Comparison of ENCODE assay signal across 17 cellular contexts in the genomic region with DNA sequence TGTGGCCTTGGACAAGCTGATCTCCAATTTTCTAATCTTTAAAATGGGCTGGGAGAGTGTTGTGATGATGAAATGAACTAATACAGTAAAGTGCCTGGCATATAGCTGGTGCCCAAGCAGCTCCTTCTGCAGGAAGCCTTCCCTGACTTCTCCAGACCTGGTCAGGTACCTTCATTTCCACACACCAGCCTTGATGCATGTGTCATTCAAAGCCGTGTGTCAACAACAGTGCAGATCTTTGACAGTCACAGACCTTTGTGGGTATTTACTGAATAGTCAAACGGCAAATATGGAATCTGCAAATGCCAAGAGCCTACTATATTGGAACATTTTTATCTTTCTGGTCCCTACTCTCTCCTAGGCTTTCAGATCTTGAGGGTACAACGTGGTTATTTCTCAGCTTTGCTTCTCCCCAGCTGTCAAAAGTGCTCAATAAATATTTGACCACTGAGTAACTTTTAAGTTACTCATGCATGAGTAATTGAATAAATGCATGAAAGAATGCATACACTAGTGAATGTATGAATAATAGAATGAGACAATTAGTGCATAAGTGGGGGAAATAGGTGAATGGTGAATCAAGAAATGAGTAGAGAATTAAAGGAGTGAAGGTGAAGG.
A peak's percentile ranks its signal among the peaks of the same experiment; 100 is the strongest.
DNase-seq lines count a peak whose midpoint lies in the region; ATAC-seq, FAIRE-seq and TF ChIP-seq lines count a peak whose summit lies in the region.
"Had no signal": no experiment of that assay in that cellular context is flagged by ENCODE, and none has a peak within 500 bp of the region (broad histone marks: within the 10 kb centered on the region; RNA-seq: fewer than 3 reads in every experiment).

No MANE protein-coding gene starts in this region.

- H2BK12ac ChIP-seq in mesenchymal stem cell (ENCODE audit: low read length in 2 of 2), result no peak overlapping the region

- H3K4me3 ChIP-seq in bronchial epithelial cell (ENCODE audit: low read depth, low read length), result no peak overlapping the region
- H3K4me3 ChIP-seq in mesenchymal stem cell (ENCODE audit: insufficient read depth in 1 of 2, low read depth in 1 of 2, low read length in 2 of 2), result no peak overlapping the region
- H3K4me3 ChIP-seq in CD8-positive, alpha-beta memory T cell (ENCODE audit: low read length), result no peak overlapping the region
- H3K4me3 ChIP-seq: gastrocnemius medialis, SK-N-MC had no signal

- ATAC-seq in GM18867 (IDR thresholded peaks at IDR 0.05; ENCODE audit: unreplicated experiment), result no peak
- ATAC-seq: gastrocnemius medialis had no signal

- WGBS in mesenchymal stem cell, result 10% methylated on average over 3 of the region's 3 CpGs

- H3K9me3 Mint-ChIP-seq in CD8-positive, alpha-beta memory T cell, result no peaks in the 10 kb centered on the region
- H3K9me3 Mint-ChIP-seq: CD4-positive, alpha-beta T cell; stimulated activated naive CD8-positive, alpha-beta T cell treated with anti-CD3 and anti-CD28 coated beads, Interleukin-15, Interleukin-2, amounts not matched to agents 100 ng/mL and 50 ng/mL, for 24 hours had no signal

- H3K36me3 Mint-ChIP-seq in CD8-positive, alpha-beta memory T cell, result peaks cover 0 to 6% (median 5%) of the 10 kb centered on the region in 3 donors

- DNase-seq in Caki2 (ENCODE audit: low read depth), result peak; percentile 3
- peak; percentile 93 for DNase-seq in bronchial epithelial cell (ENCODE audit: low read depth)
- peak; percentile 43 for DNase-seq in mesenchymal stem cell
- DNase-seq in stimulated activated CD4-positive, alpha-beta T cell treated with anti-CD3 and anti-CD28 coated beads, Interleukin-4, amount 100 ng/mL, for 1 hour, result no peak
- no peak for DNase-seq in CD8-positive, alpha-beta memory T cell
- DNase-seq in germinal center (ENCODE audit: low spot score), result no peak
- DNase-seq: activated CD8-positive, alpha-beta memory T cell treated with anti-CD3 and anti-CD28 coated beads, Interleukin-2, amount 50 U/mL, for 48 hours; CD4-positive, alpha-beta T cell; cortex of kidney; gastrocnemius medialis; kidney; NCI-H187 had no signal

- no peak overlapping the region for H3K9ac ChIP-seq in mesenchymal stem cell (ENCODE audit: low read length)

- H3K27me3 Mint-ChIP-seq in CD8-positive, alpha-beta memory T cell, result no peaks in the 10 kb centered on the region
- H3K27me3 Mint-ChIP-seq: activated naive CD8-positive, alpha-beta T cell; CD4-positive, alpha-beta T cell; stimulated activated naive CD8-positive, alpha-beta T cell treated with anti-CD3 and anti-CD28 coated beads, Interleukin-15, Interleukin-2, amounts not matched to agents 100 ng/mL and 50 ng/mL, for 24 hours had no signal

- H3K9me3 ChIP-seq in mesenchymal stem cell (ENCODE audit: control insufficient read depth, low read length), result no peaks in the 10 kb centered on the region
- no peaks in the 10 kb centered on the region for H3K9me3 ChIP-seq in CD8-positive, alpha-beta memory T cell (ENCODE audit: low read length)
- H3K9me3 ChIP-seq: gastrocnemius medialis had no signal

- TF ChIP-seq EP300 in Ishikawa (IDR thresholded peaks at IDR 0.05; ENCODE audit: borderline replicate concordance), result no peak

- H2BK120ac ChIP-seq in mesenchymal stem cell (ENCODE audit: low read depth, low read length), result no peak overlapping the region

- H3K14ac ChIP-seq in mesenchymal stem cell (ENCODE audit: low read length in 2 of 2), result no peak overlapping the region

- no peak overlapping the region for H4K91ac ChIP-seq in mesenchymal stem cell (ENCODE audit: low read length)

- POLR2A ChIA-PET in CD8-positive, alpha-beta memory T cell (lab: Charles Lee), result no interaction called here

- in situ Hi-C loops in Caki2 (cut with HindIII; ENCODE audit: low pct_unique_long_range_greater_than_20kb, low sequenced_read_pairs), result no loop called here

- no peak overlapping the region for H4K8ac ChIP-seq in mesenchymal stem cell (ENCODE audit: low read length)

- peak overlapping the region in 1 of 2 experiments; percentile 35 for H3K18ac ChIP-seq in mesenchymal stem cell (ENCODE audit: low read depth in 1 of 2, low read length in 2 of 2)

- TF ChIP-seq RAD21 in Ishikawa (IDR thresholded peaks at IDR 0.05; ENCODE audit: low read depth), result no peak

- no peak overlapping the region for H2AK5ac ChIP-seq in mesenchymal stem cell (ENCODE audit: low read length, severe bottlenecking)

- H3K4me1 Mint-ChIP-seq in CD8-positive, alpha-beta memory T cell, result peaks cover 0 to 1% (median 0%) of the 10 kb centered on the region in 3 donors

- FAIRE-seq in bronchial epithelial cell (lab: Jason Lieb, UNC), result peak; percentile 23
- FAIRE-seq: kidney had no signal

- no peak for TF ChIP-seq CTCF in bronchial epithelial cell (IDR thresholded peaks at IDR 0.05; ENCODE audit: insufficient read depth, low read length, severe bottlenecking)

- peaks cover 17% of the 10 kb centered on the region for H3K4me1 ChIP-seq in mesenchymal stem cell (ENCODE audit: control insufficient read depth, insufficient read depth, low read depth, low read length)
- no peaks in the 10 kb centered on the region for H3K4me1 ChIP-seq in CD8-positive, alpha-beta memory T cell (ENCODE audit: insufficient read depth, low read length)
- H3K4me1 ChIP-seq: gastrocnemius medialis had no signal

- no peak overlapping the region for H3K4ac ChIP-seq in mesenchymal stem cell (ENCODE audit: low read depth in 1 of 2, low read length in 2 of 2)

- H3K27ac Mint-ChIP-seq in CD8-positive, alpha-beta memory T cell, result no peak overlapping the region
- H3K27ac Mint-ChIP-seq: activated naive CD8-positive, alpha-beta T cell; CD4-positive, alpha-beta T cell; stimulated activated naive CD8-positive, alpha-beta T cell treated with anti-CD3 and anti-CD28 coated beads, Interleukin-15, Interleukin-2, amounts not matched to agents 100 ng/mL and 50 ng/mL, for 24 hours had no signal

- H2AFZ ChIP-seq in mesenchymal stem cell (ENCODE audit: low read depth, low read length), result no peak overlapping the region

- CTCF ChIA-PET in CD8-positive, alpha-beta memory T cell (lab: Charles Lee), result no interaction called here

- no peak overlapping the region for H3K4me2 ChIP-seq in mesenchymal stem cell (ENCODE audit: low read length, poor library complexity, severe bottlenecking)

- H2BK5ac ChIP-seq in mesenchymal stem cell (ENCODE audit: low read depth, low read length, poor library complexity, severe bottlenecking), result no peak overlapping the region

- H3K27me3 ChIP-seq in bronchial epithelial cell (ENCODE audit: control insufficient read depth, insufficient read depth, low read length) (no peaks in the 10 kb centered on the region), mesenchymal stem cell (ENCODE audit: control insufficient read depth in 1 of 2, insufficient read depth in 1 of 2, low read length in 2 of 2) (no peaks in the 10 kb centered on the region)
- H3K27me3 ChIP-seq in CD8-positive, alpha-beta memory T cell (ENCODE audit: insufficient read depth, low read length, poor library complexity, severe bottlenecking), result no peaks in the 10 kb centered on the region
- H3K27me3 ChIP-seq: gastrocnemius medialis had no signal

- H3K4me3 Mint-ChIP-seq in CD8-positive, alpha-beta memory T cell, result no peak overlapping the region
- H3K4me3 Mint-ChIP-seq: activated naive CD8-positive, alpha-beta T cell; CD4-positive, alpha-beta T cell; stimulated activated naive CD8-positive, alpha-beta T cell treated with anti-CD3 and anti-CD28 coated beads, Interleukin-15, Interleukin-2, amounts not matched to agents 100 ng/mL and 50 ng/mL, for 24 hours had no signal

- H3K79me1 ChIP-seq in mesenchymal stem cell (replicated peaks; ENCODE audit: low read length, poor library complexity, severe bottlenecking), result no peaks in the 10 kb centered on the region

- no peak overlapping the region for H2BK15ac ChIP-seq in mesenchymal stem cell (ENCODE audit: low read depth, poor library complexity, severe bottlenecking)

- H3K36me3 ChIP-seq in bronchial epithelial cell (ENCODE audit: control insufficient read depth, insufficient read depth, low read length) (no peaks in the 10 kb centered on the region), mesenchymal stem cell (ENCODE audit: control insufficient read depth in 1 of 2, insufficient read depth in 2 of 2, low read depth in 1 of 2, low read length in 2 of 2) (no peaks in the 10 kb centered on the region)
- H3K36me3 ChIP-seq in CD8-positive, alpha-beta memory T cell (ENCODE audit: insufficient read depth, low read length), result no peaks in the 10 kb centered on the region
- H3K36me3 ChIP-seq: gastrocnemius medialis had no signal

- H3K23ac ChIP-seq in mesenchymal stem cell (ENCODE audit: low read length in 2 of 2), result no peak overlapping the region

- no peak overlapping the region for H3K27ac ChIP-seq in mesenchymal stem cell (ENCODE audit: low read length, poor library complexity, severe bottlenecking)
- H3K27ac ChIP-seq in CD8-positive, alpha-beta memory T cell (ENCODE audit: low read depth, low read length), result no peak overlapping the region
- H3K27ac ChIP-seq: gastrocnemius medialis, SK-N-MC had no signal

TF ChIP-seq in Ishikawa, 13 proteins besides CTCF, POLR2A, EP300 and RAD21:
- TF ChIP-seq YY1 (IDR thresholded peaks at IDR 0.05; ENCODE audit: low read depth) (no peak), TEAD4 (IDR thresholded peaks at IDR 0.05) (0 out of 2 replicates have a peak, but pooled peaks have one; percentile 19), NFIC (IDR thresholded peaks at IDR 0.05) (no peak)

Comparison
In these comparisons a context has a peak if more than half of its experiments do, and no peak if none do; other contexts are left out.
1. DNase-seq: peak in Caki2 (single experiment), bronchial epithelial cell (single experiment) and mesenchymal stem cell (single experiment); none in stimulated activated CD4-positive, alpha-beta T cell treated with anti-CD3 and anti-CD28 coated beads, Interleukin-4, amount 100 ng/mL, for 1 hour (single experiment), CD8-positive, alpha-beta memory T cell (0 of 5) and germinal center (single experiment).